In genomic region chr5:14447958-14448881, GRCh38 we compare ENCODE assay signal across 8 cellular contexts.
A peak's percentile ranks its signal among the peaks of the same experiment; 100 is the strongest.
DNase-seq lines count a peak whose midpoint lies in the region; FAIRE-seq and TF ChIP-seq lines count a peak whose summit lies in the region.

No MANE protein-coding gene starts in this region.

- CTCF ChIA-PET in AG04450 (lab: Charles Lee), result no interaction called here
- CTCF ChIA-PET in RWPE1 (lab: Yijun Ruan, JAX), result no interaction called here
- CTCF ChIA-PET in activated naive CD4-positive, alpha-beta T cell treated with anti-CD3 and anti-CD28 coated beads, Interleukin-2, amount 10 ng/mL, durations not matched to agents 7 days and 5 days (lab: Charles Lee), result no interaction called here
- CTCF ChIA-PET in activated naive CD4-positive, alpha-beta T cell treated with anti-CD3 and anti-CD28 coated beads for 36 hours (lab: Charles Lee), result no interaction called here

- H3K36me3 Mint-ChIP-seq in activated naive CD4-positive, alpha-beta T cell treated with anti-CD3 and anti-CD28 coated beads, Interleukin-2, amount 10 ng/mL, durations not matched to agents 7 days and 5 days, result no peaks in the 10 kb centered on the region
- no peaks in the 10 kb centered on the region for H3K36me3 Mint-ChIP-seq in activated naive CD4-positive, alpha-beta T cell treated with anti-CD3 and anti-CD28 coated beads for 36 hours (ENCODE audit: low read depth)

- intact Hi-C loops in activated naive CD4-positive, alpha-beta T cell treated with anti-CD3 and anti-CD28 coated beads for 36 hours (cut with micrococcal nuclease), result no loop called here

- TF ChIP-seq CTCF in AG04450 (IDR thresholded peaks at IDR 0.05; ENCODE audit: low read depth, low read length), result no peak
- TF ChIP-seq CTCF in RWPE1 (conservative IDR thresholded peaks at IDR 0.05; ENCODE audit: low read depth), result no peak

- H3K27me3 ChIP-seq in AG04450 (ENCODE audit: control insufficient read depth, insufficient read depth, low read length) (no peaks in the 10 kb centered on the region), H7 (ENCODE audit: control insufficient read depth, insufficient read depth, low read length) (no peaks in the 10 kb centered on the region)

- H3K27ac ChIP-seq in AG04450 (ENCODE audit: low read depth, low read length), result peak overlapping the region; percentile 78
- peak overlapping the region; percentile 57 for H3K27ac ChIP-seq in RWPE1

- H3K36me3 ChIP-seq in H7 (replicated peaks; ENCODE audit: control insufficient read depth, insufficient read depth, low read length), result no peaks in the 10 kb centered on the region

- H3K27ac Mint-ChIP-seq in activated naive CD4-positive, alpha-beta T cell treated with anti-CD3 and anti-CD28 coated beads, Interleukin-2, amount 10 ng/mL, durations not matched to agents 7 days and 5 days, result no peak overlapping the region
- no peak overlapping the region for H3K27ac Mint-ChIP-seq in activated naive CD4-positive, alpha-beta T cell treated with anti-CD3 and anti-CD28 coated beads for 36 hours

- POLR2A ChIA-PET in AG04450 (lab: Yijun Ruan, JAX) (no interaction called here), RWPE1 (lab: Yijun Ruan, JAX; ENCODE audit: low non-redundant PET) (no interaction called here)

- FAIRE-seq in urothelium cell line (lab: Jason Lieb, UNC), result no peak

- no peaks in the 10 kb centered on the region for H3K9me3 ChIP-seq in AG04450 (ENCODE audit: control insufficient read depth, insufficient read depth, low read length)

- H3K9me3 Mint-ChIP-seq in activated naive CD4-positive, alpha-beta T cell treated with anti-CD3 and anti-CD28 coated beads, Interleukin-2, amount 10 ng/mL, durations not matched to agents 7 days and 5 days, result no peaks in the 10 kb centered on the region
- no peaks in the 10 kb centered on the region for H3K9me3 Mint-ChIP-seq in activated naive CD4-positive, alpha-beta T cell treated with anti-CD3 and anti-CD28 coated beads for 36 hours

- H3K4me1 Mint-ChIP-seq in activated naive CD4-positive, alpha-beta T cell treated with anti-CD3 and anti-CD28 coated beads, Interleukin-2, amount 10 ng/mL, durations not matched to agents 7 days and 5 days, result peaks cover 2% of the 10 kb centered on the region
- peaks cover 3% of the 10 kb centered on the region for H3K4me1 Mint-ChIP-seq in activated naive CD4-positive, alpha-beta T cell treated with anti-CD3 and anti-CD28 coated beads for 36 hours (ENCODE audit: low read depth)

- DNase-seq in AG04450 (ENCODE audit: low read depth, low spot score), result no peak
- DNase-seq in H7, result peak; percentile 55
- no peak for DNase-seq in RWPE1 (ENCODE audit: low spot score)
- peak; percentile 58 for DNase-seq in iris pigment epithelial cell (ENCODE audit: low read depth)
- peak; percentile 25 for DNase-seq in urothelium cell line (ENCODE audit: low spot score)
- DNase-seq in activated CD4-positive, alpha-beta T cell treated with anti-CD3 and anti-CD28 coated beads, Interleukin-2, amount 50 U/mL, for 48 hours, result no peak
- no peak for DNase-seq in activated naive CD4-positive, alpha-beta T cell treated with anti-CD3 and anti-CD28 coated beads, Interleukin-2, amount 10 ng/mL, durations not matched to agents 7 days and 5 days
- no peak for DNase-seq in activated naive CD4-positive, alpha-beta T cell treated with anti-CD3 and anti-CD28 coated beads for 36 hours

- H3K4me3 Mint-ChIP-seq in activated naive CD4-positive, alpha-beta T cell treated with anti-CD3 and anti-CD28 coated beads, Interleukin-2, amount 10 ng/mL, durations not matched to agents 7 days and 5 days, result no peak overlapping the region
- no peak overlapping the region for H3K4me3 Mint-ChIP-seq in activated naive CD4-positive, alpha-beta T cell treated with anti-CD3 and anti-CD28 coated beads for 36 hours

- H3K4me3 ChIP-seq in AG04450 (ENCODE audit: low read depth, low read length), result no peak overlapping the region
- H3K4me3 ChIP-seq in H7 (ENCODE audit: insufficient read depth, low read depth, low read length), result no peak overlapping the region

- H3K27me3 Mint-ChIP-seq in activated naive CD4-positive, alpha-beta T cell treated with anti-CD3 and anti-CD28 coated beads, Interleukin-2, amount 10 ng/mL, durations not matched to agents 7 days and 5 days, result no peaks in the 10 kb centered on the region
- H3K27me3 Mint-ChIP-seq in activated naive CD4-positive, alpha-beta T cell treated with anti-CD3 and anti-CD28 coated beads for 36 hours (ENCODE audit: low read depth), result no peaks in the 10 kb centered on the region

Comparison
In these comparisons a context has a peak if more than half of its experiments do, and no peak if none do; other contexts are left out.
1. DNase-seq: peak in H7 (single experiment), iris pigment epithelial cell (single experiment) and urothelium cell line (single experiment); none in AG04450 (single experiment), RWPE1 (single experiment), activated CD4-positive, alpha-beta T cell treated with anti-CD3 and anti-CD28 coated beads, Interleukin-2, amount 50 U/mL, for 48 hours (0 of 2), activated naive CD4-positive, alpha-beta T cell treated with anti-CD3 and anti-CD28 coated beads, Interleukin-2, amount 10 ng/mL, durations not matched to agents 7 days and 5 days (single experiment) and activated naive CD4-positive, alpha-beta T cell treated with anti-CD3 and anti-CD28 coated beads for 36 hours (single experiment).